Comparison of ENCODE assay signal across 8 cellular contexts in the genomic region with DNA sequence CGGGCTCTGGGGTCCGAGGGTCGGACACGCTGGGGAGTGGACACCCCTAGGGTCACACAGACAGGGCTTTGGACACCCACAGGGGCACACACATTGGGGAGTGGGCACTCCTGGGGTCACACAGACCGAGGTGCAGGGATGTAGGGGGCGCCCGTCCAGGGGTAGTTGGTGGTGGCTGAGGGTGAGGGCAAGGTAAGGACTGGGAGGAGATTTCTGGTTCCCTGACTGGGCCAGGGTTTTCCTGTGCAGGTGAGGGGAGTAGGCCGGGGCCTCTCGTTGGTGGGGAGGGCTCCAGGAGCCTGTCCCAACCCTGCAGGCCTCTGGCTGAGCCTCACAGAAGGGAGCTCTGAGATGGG. TPM values are rescaled to one million over a fixed set of nuclear protein-coding genes. Genes with fewer than 3 reads are reported as not detected.
DNase-seq lines count a peak whose midpoint lies in the region; ATAC-seq and TF ChIP-seq lines count a peak whose summit lies in the region.

No MANE protein-coding gene starts in this region.

- DNase-seq in heart right ventricle (no peak), Right ventricle myocardium superior (no peak), stomach (no peak), NCI-H2029 (lab: John Stamatoyannopoulos, UW) (no peak), NAMALWA (ENCODE audit: low spot score) (no peak)

- TF ChIP-seq EP300 in stomach (IDR thresholded peaks at IDR 0.05), result no peak

- H3K9me3 ChIP-seq in heart right ventricle, result no peaks in the 10 kb centered on the region
- H3K9me3 ChIP-seq in iPS-18c (ENCODE audit: control insufficient read depth, insufficient read depth, low read length), result peaks cover 11% of the 10 kb centered on the region
- no peaks in the 10 kb centered on the region for H3K9me3 ChIP-seq in stomach

- peak overlapping the region in 7 of 10 donors; percentile 47 to 85 (median 71) for H3K27ac ChIP-seq in heart right ventricle
- H3K27ac ChIP-seq in stomach, result peak overlapping the region; percentile 44 to 88 (median 83)

- TF ChIP-seq CTCF in heart right ventricle (IDR thresholded peaks at IDR 0.05), result no peak
- peak; percentile 16; the same call in 1 of the 2 replicates for TF ChIP-seq CTCF in WI38 (IDR thresholded peaks at IDR 0.05; ENCODE audit: low read depth, low read length)
- TF ChIP-seq CTCF in stomach (IDR thresholded peaks at IDR 0.05), result no peak

- H3K4me1 ChIP-seq in heart right ventricle (peaks cover 0 to 8% (median 0%) of the 10 kb centered on the region in 9 donors), stomach (peaks cover 0 to 8% (median 0%) of the 10 kb centered on the region in 4 donors)

- H3K4me3 ChIP-seq in heart right ventricle (peak overlapping the region; percentile 14 to 72 (median 61)), WI38 (ENCODE audit: low read depth, low read length) (peak overlapping the region; percentile 64), iPS-18c (ENCODE audit: insufficient read depth, low read depth, low read length) (peak overlapping the region; percentile 85), stomach (peak overlapping the region; percentile 45 to 58 (median 56))

- 10 to 11% methylated on average over 7 to 9 of the region's 9 CpGs for WGBS in heart right ventricle, 2 donors
- WGBS in stomach, 5 donors, result 5 to 54% (median 16%) methylated on average over 6 to 9 of the region's 9 CpGs

- H3K36me3 ChIP-seq in heart right ventricle, result peaks cover 0 to 3% (median 0%) of the 10 kb centered on the region in 9 donors
- no peaks in the 10 kb centered on the region for H3K36me3 ChIP-seq in stomach

- H3K27me3 ChIP-seq in heart right ventricle (no peaks in the 10 kb centered on the region), stomach (no peaks in the 10 kb centered on the region)

- no peak for TF ChIP-seq POLR2A in stomach (IDR thresholded peaks at IDR 0.05)

- ATAC-seq in heart right ventricle (peak in 2 of 8 donors; percentile 2 to 4), Right ventricle myocardium superior (ENCODE audit: poor library complexity) (no peak), HG03571 (IDR thresholded peaks at IDR 0.05; ENCODE audit: unreplicated experiment) (no peak)

- intact Hi-C loops in heart right ventricle (cut with DNase I), result loop anchor here in 2 of 10 donors (2.0 to 10.0 kb wide), 2 partner anchors 21 to 57 kb away; a partner anchor contains a TSS
- intact Hi-C loops in Right ventricle myocardium superior (cut with DNase I), result no loop called here
- intact Hi-C loops in stomach (cut with DNase I; ENCODE audit: low total_unique reads), result no loop called here

RNA-seq across cellular contexts. Expression of a gene that starts 21.9 kb away (rescaled TPM):
- total RNA-seq in heart right ventricle (10 to 100 TPM; 45.7 to 84.7 (median 60.6) TPM), Right ventricle myocardium superior (79.0 TPM), stomach (100 to 1,000 TPM in 2 of 5 donors, 10 to 100 TPM in 3; 12.2 to 209 (median 90.9) TPM)
- polyA plus RNA-seq in heart right ventricle (100 to 1,000 TPM in 1 of 2 donors, 10 to 100 TPM in 1; 87.7 to 107 TPM), stomach (100 to 1,000 TPM in 1 of 3 donors, 10 to 100 TPM in 2; 69.0 to 102 (median 75.3) TPM)

RNA-seq across cellular contexts. Expression of a gene that starts 21.9 kb away (rescaled TPM):
- 10 to 100 TPM; 16.5 to 23.2 (median 20.0) TPM for total RNA-seq in heart right ventricle
- 10 to 100 TPM in 1 of 2 donors, 1 to 10 TPM in 1; 6.4 to 28.8 TPM for polyA plus RNA-seq in heart right ventricle
- total RNA-seq in Right ventricle myocardium superior, result 17.8 TPM
- 10 to 100 TPM in 2 of 5 donors, 1 to 10 TPM in 3; 6.4 to 19.1 (median 8.2) TPM for total RNA-seq in stomach
- 10 to 100 TPM; 14.1 to 18.2 (median 14.7) TPM for polyA plus RNA-seq in stomach

RNA-seq across cellular contexts. Expression of a gene that starts 27.8 kb away (rescaled TPM):
- 10 to 100 TPM in 1 of 10 donors, 1 to 10 TPM in 9; 5.4 to 16.9 (median 8.1) TPM for total RNA-seq in heart right ventricle
- polyA plus RNA-seq in heart right ventricle, result 10 to 100 TPM; 24.4 to 26.5 TPM
- 6.9 TPM for total RNA-seq in Right ventricle myocardium superior
- total RNA-seq in stomach, result 10 to 100 TPM in 1 of 5 donors, 1 to 10 TPM in 2, not detected in 2; 5.0 to 37.1 (median 5.9) TPM
- 10 to 100 TPM in 2 of 3 donors, 1 to 10 TPM in 1; 9.3 to 16.6 (median 10.3) TPM for polyA plus RNA-seq in stomach

RNA-seq across cellular contexts. Expression of a gene that starts 42.8 kb away (rescaled TPM):
- 1 to 10 TPM in 7 of 10 donors, under 1 TPM in 3; 0.71 to 2.0 (median 1.2) TPM for total RNA-seq in heart right ventricle
- polyA plus RNA-seq in heart right ventricle, result 1 to 10 TPM in 1 of 2 donors, under 1 TPM in 1; 0.70 to 1.7 TPM
- 1.2 TPM for total RNA-seq in Right ventricle myocardium superior
- total RNA-seq in stomach, result 10 to 100 TPM in 2 of 5 donors, 1 to 10 TPM in 3; 2.3 to 25.4 (median 6.1) TPM
- 1 to 10 TPM; 3.8 to 7.3 (median 4.0) TPM for polyA plus RNA-seq in stomach

RNA-seq across cellular contexts. Expression of a gene that starts 58.5 kb away (rescaled TPM):
- total RNA-seq in heart right ventricle (10 to 100 TPM; 13.8 to 29.1 (median 16.1) TPM), Right ventricle myocardium superior (19.3 TPM), stomach (10 to 100 TPM; 13.0 to 42.2 (median 35.3) TPM)
- polyA plus RNA-seq in heart right ventricle (10 to 100 TPM; 17.6 to 34.8 TPM), stomach (10 to 100 TPM; 21.5 to 28.1 (median 27.0) TPM)
